32 cellular contexts compared by ENCODE assay signal in the genomic region with DNA sequence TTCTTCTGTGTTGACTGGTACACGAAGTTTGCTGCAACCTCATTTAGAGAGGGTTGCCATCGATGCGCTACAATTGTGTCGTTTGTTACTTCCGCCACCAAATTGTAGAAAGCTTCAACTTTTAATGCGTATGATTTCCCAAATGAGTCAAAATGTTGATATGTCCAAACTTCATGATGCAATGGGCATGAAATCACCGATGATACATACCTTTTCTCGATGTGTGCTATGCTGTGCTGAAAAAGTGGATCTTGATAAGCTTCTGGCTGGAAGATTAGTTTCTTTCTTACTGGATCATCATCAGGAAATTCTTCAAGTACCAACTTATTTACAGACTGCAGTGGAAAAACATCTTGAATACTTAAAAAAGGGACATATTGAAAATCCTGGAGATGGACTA.
"Had no signal": no experiment of that assay in that cellular context is flagged by ENCODE, and none has a peak within 500 bp of the region (broad histone marks: within the 10 kb centered on the region; RNA-seq: fewer than 3 reads in every experiment).

No MANE protein-coding gene starts in this region.

- ATAC-seq: activated CD4-positive, CD25-positive, alpha-beta regulatory T cell treated with anti-CD3 and anti-CD28 coated beads, Interleukin-2, amount 50 U/mL, for 24 hours; activated CD8-positive, alpha-beta memory T cell treated with anti-CD3 and anti-CD28 coated beads, Interleukin-2, amount 10 ng/mL, durations not matched to agents 7 days and 5 days; effector memory CD8-positive, alpha-beta T cell; foreskin keratinocyte; left lung; naive thymus-derived CD4-positive, alpha-beta T cell; right lobe of liver; stimulated activated effector memory CD8-positive, alpha-beta T cell treated with anti-CD3 and anti-CD28 coated beads, Interleukin-12 subunit alpha, Interleukin-12 subunit beta, amount 100 ng/mL, for 72 hours had no signal

- FAIRE-seq: endothelial cell of umbilical vein, urothelium cell line had no signal

- H3K27me3 ChIP-seq: ascending aorta, brain microvascular endothelial cell, colonic mucosa, dorsolateral prefrontal cortex, esophagus squamous epithelium, foreskin keratinocyte, hepatocyte, left lung, right lobe of liver, stomach, suprapubic skin, transverse colon had no signal

- H3K79me2 ChIP-seq: hepatocyte had no signal

- H3K4me2 ChIP-seq: hepatocyte had no signal

- H3K36me3 ChIP-seq: ascending aorta, brain microvascular endothelial cell, colonic mucosa, esophagus squamous epithelium, right lobe of liver, suprapubic skin, transverse colon had no signal

- DNase-seq: activated CD4-positive, alpha-beta memory T cell treated with anti-CD3 and anti-CD28 coated beads, Interleukin-2, amount 10 ng/mL, durations not matched to agents 7 days and 5 days; activated CD4-positive, alpha-beta T cell treated with anti-CD3 and anti-CD28 coated beads, Interleukin-2, amount 10 ng/mL, durations not matched to agents 24 days and 14 days; activated CD8-positive, alpha-beta memory T cell treated with anti-CD3 and anti-CD28 coated beads, Interleukin-2, amount 10 ng/mL, durations not matched to agents 7 days and 5 days; activated effector memory CD4-positive, alpha-beta T cell treated with anti-CD3 and anti-CD28 coated beads, Interleukin-2, amount 50 U/mL, for 16 hours; activated naive CD4-positive, alpha-beta T cell treated with anti-CD3 and anti-CD28 coated beads, Interleukin-2, amount 10 ng/mL, durations not matched to agents 7 days and 5 days; activated T-cell treated with anti-CD3 and anti-CD28 coated beads for 4 hours; brain microvascular endothelial cell; colonic mucosa; dorsolateral prefrontal cortex; effector memory CD8-positive, alpha-beta T cell; esophagus squamous epithelium; foreskin keratinocyte; immature natural killer cell; kidney glomerular epithelial cell; left lung; naive thymus-derived CD4-positive, alpha-beta T cell; occipital lobe; posterior cingulate gyrus; right lobe of liver; stimulated activated CD4-positive, alpha-beta T cell treated with anti-CD3 and anti-CD28 coated beads, Interleukin-2, amount 100 ng/mL, for 24 hours; stomach; transverse colon had no signal

- H2AFZ ChIP-seq: hepatocyte had no signal

- H3K27ac ChIP-seq: ascending aorta, brain microvascular endothelial cell, colonic mucosa, dorsolateral prefrontal cortex, esophagus squamous epithelium, foreskin keratinocyte, hepatocyte, left lung, right lobe of liver, skin epidermis, stomach, suprapubic skin, transverse colon, VCaP had no signal

- H3K4me1 ChIP-seq: ascending aorta, colonic mucosa, esophagus squamous epithelium, left lung, right lobe of liver, stomach, suprapubic skin, transverse colon had no signal

- H3K4me3 ChIP-seq: ascending aorta, colonic mucosa, dorsolateral prefrontal cortex, esophagus squamous epithelium, hepatocyte, left lung, lung, right lobe of liver, skin epidermis, stomach, suprapubic skin, transverse colon had no signal

- H3K9me3 ChIP-seq: colonic mucosa, esophagus squamous epithelium, right lobe of liver had no signal
